2 cellular contexts compared by ENCODE assay signal in the genomic region with DNA sequence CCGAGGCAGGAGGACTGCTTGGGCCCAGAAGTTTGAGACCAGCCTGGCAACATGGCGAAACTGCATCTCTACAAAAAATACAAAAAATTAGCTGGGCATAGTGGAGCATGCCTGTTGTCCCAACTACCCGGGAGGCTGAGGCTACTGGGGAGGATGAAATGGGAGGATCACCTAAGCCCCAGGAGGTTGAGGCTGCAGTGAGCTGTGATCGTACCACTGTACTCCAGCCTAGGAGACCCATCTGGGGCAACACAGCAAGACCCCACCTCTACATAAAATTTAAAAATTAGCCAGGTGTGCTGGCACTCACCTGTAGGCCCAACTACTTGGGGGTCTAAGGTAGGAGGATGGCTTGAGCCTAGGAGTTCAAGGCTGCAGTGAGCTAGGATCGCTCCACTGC.
TF ChIP-seq lines count a peak whose summit lies in the region.

No MANE protein-coding gene starts in this region.

TF ChIP-seq in SK-N-SH, 30 proteins besides CTCF, POLR2A, EP300 and RAD21 (continued from another document):
- no peak for TF ChIP-seq MXI1 (IDR thresholded peaks at IDR 0.05; ENCODE audit: low read depth, low read length)
- no peak for TF ChIP-seq TAF1 (IDR thresholded peaks at IDR 0.05; ENCODE audit: borderline replicate concordance, low read depth, low read length)
- no peak for TF ChIP-seq ELF1 (IDR thresholded peaks at IDR 0.05)
- TF ChIP-seq, protein P1, sequence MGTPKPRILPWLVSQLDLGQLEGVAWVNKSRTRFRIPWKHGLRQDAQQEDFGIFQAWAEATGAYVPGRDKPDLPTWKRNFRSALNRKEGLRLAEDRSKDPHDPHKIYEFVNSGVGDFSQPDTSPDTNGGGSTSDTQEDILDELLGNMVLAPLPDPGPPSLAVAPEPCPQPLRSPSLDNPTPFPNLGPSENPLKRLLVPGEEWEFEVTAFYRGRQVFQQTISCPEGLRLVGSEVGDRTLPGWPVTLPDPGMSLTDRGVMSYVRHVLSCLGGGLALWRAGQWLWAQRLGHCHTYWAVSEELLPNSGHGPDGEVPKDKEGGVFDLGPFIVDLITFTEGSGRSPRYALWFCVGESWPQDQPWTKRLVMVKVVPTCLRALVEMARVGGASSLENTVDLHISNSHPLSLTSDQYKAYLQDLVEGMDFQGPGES (IDR thresholded peaks at IDR 0.05; ENCODE audit: low read depth, low read length): no peak
- TF ChIP-seq EZH2phosphoT487 (IDR thresholded peaks at IDR 0.05; ENCODE audit: borderline replicate concordance, low read depth): no peak
- no peak for TF ChIP-seq SMC3 (IDR thresholded peaks at IDR 0.05; ENCODE audit: low read depth, low read length)

TF ChIP-seq in SK-N-SH treated with all-trans-retinoic acid at 6 μM for 48 hours, 23 proteins besides CTCF, POLR2A, EP300 and RAD21 (continued from another document):
- TF ChIP-seq, protein P2, sequence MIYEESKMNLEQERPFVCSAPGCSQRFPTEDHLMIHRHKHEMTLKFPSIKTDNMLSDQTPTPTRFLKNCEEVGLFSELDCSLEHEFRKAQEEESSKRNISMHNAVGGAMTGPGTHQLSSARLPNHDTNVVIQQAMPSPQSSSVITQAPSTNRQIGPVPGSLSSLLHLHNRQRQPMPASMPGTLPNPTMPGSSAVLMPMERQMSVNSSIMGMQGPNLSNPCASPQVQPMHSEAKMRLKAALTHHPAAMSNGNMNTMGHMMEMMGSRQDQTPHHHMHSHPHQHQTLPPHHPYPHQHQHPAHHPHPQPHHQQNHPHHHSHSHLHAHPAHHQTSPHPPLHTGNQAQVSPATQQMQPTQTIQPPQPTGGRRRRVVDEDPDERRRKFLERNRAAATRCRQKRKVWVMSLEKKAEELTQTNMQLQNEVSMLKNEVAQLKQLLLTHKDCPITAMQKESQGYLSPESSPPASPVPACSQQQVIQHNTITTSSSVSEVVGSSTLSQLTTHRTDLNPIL (CRISPR knock-in tag; IDR thresholded peaks at IDR 0.05; ENCODE audit: low read depth): no peak
- TF ChIP-seq, protein P3, sequence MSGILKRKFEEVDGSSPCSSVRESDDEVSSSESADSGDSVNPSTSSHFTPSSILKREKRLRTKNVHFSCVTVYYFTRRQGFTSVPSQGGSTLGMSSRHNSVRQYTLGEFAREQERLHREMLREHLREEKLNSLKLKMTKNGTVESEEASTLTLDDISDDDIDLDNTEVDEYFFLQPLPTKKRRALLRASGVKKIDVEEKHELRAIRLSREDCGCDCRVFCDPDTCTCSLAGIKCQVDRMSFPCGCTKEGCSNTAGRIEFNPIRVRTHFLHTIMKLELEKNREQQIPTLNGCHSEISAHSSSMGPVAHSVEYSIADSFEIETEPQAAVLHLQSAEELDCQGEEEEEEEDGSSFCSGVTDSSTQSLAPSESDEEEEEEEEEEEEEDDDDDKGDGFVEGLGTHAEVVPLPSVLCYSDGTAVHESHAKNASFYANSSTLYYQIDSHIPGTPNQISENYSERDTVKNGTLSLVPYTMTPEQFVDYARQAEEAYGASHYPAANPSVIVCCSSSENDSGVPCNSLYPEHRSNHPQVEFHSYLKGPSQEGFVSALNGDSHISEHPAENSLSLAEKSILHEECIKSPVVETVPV (CRISPR knock-in tag; IDR thresholded peaks at IDR 0.05): no peak
- TF ChIP-seq OSR1 (CRISPR knock-in tag; IDR thresholded peaks at IDR 0.05) (no peak), ISL1 (CRISPR knock-in tag; IDR thresholded peaks at IDR 0.05) (no peak), GLIS3 (CRISPR knock-in tag; IDR thresholded peaks at IDR 0.05) (no peak), RARB (CRISPR knock-in tag; IDR thresholded peaks at IDR 0.05) (no peak), ZFP30 (CRISPR knock-in tag; IDR thresholded peaks at IDR 0.05) (no peak), ZNF565 (CRISPR knock-in tag; conservative IDR thresholded peaks at IDR 0.05; ENCODE audit: low read depth) (no peak), ZNF8 (CRISPR knock-in tag; IDR thresholded peaks at IDR 0.05) (no peak), ZFP3 (CRISPR knock-in tag; IDR thresholded peaks at IDR 0.05) (no peak), TCF4 (CRISPR knock-in tag; IDR thresholded peaks at IDR 0.05; ENCODE audit: borderline replicate concordance) (no peak), ARNTL (CRISPR knock-in tag; IDR thresholded peaks at IDR 0.05; ENCODE audit: borderline replicate concordance, low read depth) (no peak), TOX (CRISPR knock-in tag; IDR thresholded peaks at IDR 0.05; ENCODE audit: borderline replicate concordance) (no peak)
- TF ChIP-seq, protein P4, sequence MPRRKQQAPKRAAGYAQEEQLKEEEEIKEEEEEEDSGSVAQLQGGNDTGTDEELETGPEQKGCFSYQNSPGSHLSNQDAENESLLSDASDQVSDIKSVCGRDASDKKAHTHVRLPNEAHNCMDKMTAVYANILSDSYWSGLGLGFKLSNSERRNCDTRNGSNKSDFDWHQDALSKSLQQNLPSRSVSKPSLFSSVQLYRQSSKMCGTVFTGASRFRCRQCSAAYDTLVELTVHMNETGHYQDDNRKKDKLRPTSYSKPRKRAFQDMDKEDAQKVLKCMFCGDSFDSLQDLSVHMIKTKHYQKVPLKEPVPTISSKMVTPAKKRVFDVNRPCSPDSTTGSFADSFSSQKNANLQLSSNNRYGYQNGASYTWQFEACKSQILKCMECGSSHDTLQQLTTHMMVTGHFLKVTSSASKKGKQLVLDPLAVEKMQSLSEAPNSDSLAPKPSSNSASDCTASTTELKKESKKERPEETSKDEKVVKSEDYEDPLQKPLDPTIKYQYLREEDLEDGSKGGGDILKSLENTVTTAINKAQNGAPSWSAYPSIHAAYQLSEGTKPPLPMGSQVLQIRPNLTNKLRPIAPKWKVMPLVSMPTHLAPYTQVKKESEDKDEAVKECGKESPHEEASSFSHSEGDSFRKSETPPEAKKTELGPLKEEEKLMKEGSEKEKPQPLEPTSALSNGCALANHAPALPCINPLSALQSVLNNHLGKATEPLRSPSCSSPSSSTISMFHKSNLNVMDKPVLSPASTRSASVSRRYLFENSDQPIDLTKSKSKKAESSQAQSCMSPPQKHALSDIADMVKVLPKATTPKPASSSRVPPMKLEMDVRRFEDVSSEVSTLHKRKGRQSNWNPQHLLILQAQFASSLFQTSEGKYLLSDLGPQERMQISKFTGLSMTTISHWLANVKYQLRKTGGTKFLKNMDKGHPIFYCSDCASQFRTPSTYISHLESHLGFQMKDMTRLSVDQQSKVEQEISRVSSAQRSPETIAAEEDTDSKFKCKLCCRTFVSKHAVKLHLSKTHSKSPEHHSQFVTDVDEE (CRISPR knock-in tag; IDR thresholded peaks at IDR 0.05): no peak
- TF ChIP-seq, protein P5, sequence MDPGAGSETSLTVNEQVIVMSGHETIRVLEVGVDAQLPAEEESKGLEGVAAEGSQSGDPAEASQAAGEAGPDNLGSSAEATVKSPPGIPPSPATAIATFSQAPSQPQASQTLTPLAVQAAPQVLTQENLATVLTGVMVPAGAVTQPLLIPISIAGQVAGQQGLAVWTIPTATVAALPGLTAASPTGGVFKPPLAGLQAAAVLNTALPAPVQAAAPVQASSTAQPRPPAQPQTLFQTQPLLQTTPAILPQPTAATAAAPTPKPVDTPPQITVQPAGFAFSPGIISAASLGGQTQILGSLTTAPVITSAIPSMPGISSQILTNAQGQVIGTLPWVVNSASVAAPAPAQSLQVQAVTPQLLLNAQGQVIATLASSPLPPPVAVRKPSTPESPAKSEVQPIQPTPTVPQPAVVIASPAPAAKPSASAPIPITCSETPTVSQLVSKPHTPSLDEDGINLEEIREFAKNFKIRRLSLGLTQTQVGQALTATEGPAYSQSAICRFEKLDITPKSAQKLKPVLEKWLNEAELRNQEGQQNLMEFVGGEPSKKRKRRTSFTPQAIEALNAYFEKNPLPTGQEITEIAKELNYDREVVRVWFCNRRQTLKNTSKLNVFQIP (CRISPR knock-in tag; IDR thresholded peaks at IDR 0.05; ENCODE audit: borderline replicate concordance, low read depth): no peak
